Comparison of ENCODE assay signal across 8 cellular contexts in genomic region chr10:87734987-87735827, GRCh38.
DNase-seq lines count a peak whose midpoint lies in the region; ATAC-seq and TF ChIP-seq lines count a peak whose summit lies in the region.

No MANE protein-coding gene starts in this region.

- H3K4me3 ChIP-seq in SU-DHL-6 (ENCODE audit: insufficient read depth, low read length, poor library complexity, severe bottlenecking) (no peak overlapping the region), fibroblast of the aortic adventitia (ENCODE audit: low read depth, low read length) (no peak overlapping the region), neural cell (ENCODE audit: low read length) (no peak overlapping the region)

- H3K4me2 ChIP-seq in SU-DHL-6 (ENCODE audit: low read depth, low read length, poor library complexity, severe bottlenecking) = no peak overlapping the region
- no peak overlapping the region for H3K4me2 ChIP-seq in neural cell (ENCODE audit: low read length)

- H2AFZ ChIP-seq in SU-DHL-6 (ENCODE audit: low read depth, low read length, severe bottlenecking) = no peak overlapping the region
- H2AFZ ChIP-seq in neural cell (ENCODE audit: low read depth, low read length) = no peak overlapping the region

- H3K27ac ChIP-seq in SU-DHL-6 (ENCODE audit: low read depth, low read length) = no peak overlapping the region
- H3K27ac ChIP-seq in neural cell (ENCODE audit: low read length) = no peak overlapping the region

- ATAC-seq in HG03159 (IDR thresholded peaks at IDR 0.05; ENCODE audit: unreplicated experiment) = no peak

- H3K9me2 ChIP-seq in SU-DHL-6 (replicated peaks; ENCODE audit: insufficient read depth, low read length) = no peaks in the 10 kb centered on the region
- no peaks in the 10 kb centered on the region for H3K9me2 ChIP-seq in neural cell (ENCODE audit: insufficient read depth, low read length)

- TF ChIP-seq EP300 in Ishikawa (IDR thresholded peaks at IDR 0.05; ENCODE audit: borderline replicate concordance) (no peak), neural cell (conservative IDR thresholded peaks at IDR 0.05; ENCODE audit: poor library complexity, severe bottlenecking) (no peak)

- H3K36me3 ChIP-seq in SU-DHL-6 (ENCODE audit: low read length) (no peaks in the 10 kb centered on the region), neural cell (ENCODE audit: insufficient read depth, low read length) (no peaks in the 10 kb centered on the region)

- H4K20me1 ChIP-seq in SU-DHL-6 (ENCODE audit: low read depth, low read length) = no peaks in the 10 kb centered on the region
- H4K20me1 ChIP-seq in neural cell (ENCODE audit: insufficient read depth) = no peaks in the 10 kb centered on the region

- H3K27me3 ChIP-seq in SU-DHL-6 (ENCODE audit: low read length) (no peaks in the 10 kb centered on the region), neural cell (ENCODE audit: insufficient read depth, low read depth, low read length) (no peaks in the 10 kb centered on the region)

- TF ChIP-seq CTCF in SU-DHL-6 (IDR thresholded peaks at IDR 0.05; ENCODE audit: insufficient read depth, low read length, poor library complexity, severe bottlenecking) (peak; percentile 70), fibroblast of the aortic adventitia (IDR thresholded peaks at IDR 0.05; ENCODE audit: insufficient read depth, low read length) (peak; percentile 79), neural cell (IDR thresholded peaks at IDR 0.05; ENCODE audit: poor library complexity, severe bottlenecking) (peak; percentile 65)

- DNase-seq in NCI-H2171 treated with DMSO at 0.1 percent for 48 hours (lab: John Stamatoyannopoulos, UW) = peak; percentile 21
- DNase-seq in NCI-H2171 (lab: John Stamatoyannopoulos, UW) = no peak
- peak; percentile 72 for DNase-seq in fibroblast of the aortic adventitia (ENCODE audit: low read depth)
- DNase-seq in NCI-H128 (lab: John Stamatoyannopoulos, UW; ENCODE audit: unreplicated experiment) = no peak

- no peak overlapping the region for H3K9ac ChIP-seq in SU-DHL-6 (ENCODE audit: low read length)
- H3K9ac ChIP-seq in neural cell (ENCODE audit: low read length) = no peak overlapping the region

- no peaks in the 10 kb centered on the region for H3F3A ChIP-seq in SU-DHL-6 (ENCODE audit: insufficient read depth)
- H3F3A ChIP-seq in neural cell (ENCODE audit: insufficient read depth, low read length, poor library complexity, severe bottlenecking) = no peaks in the 10 kb centered on the region

- no peaks in the 10 kb centered on the region for H3K9me3 ChIP-seq in SU-DHL-6 (ENCODE audit: insufficient read depth, low read length)
- H3K9me3 ChIP-seq in neural cell (ENCODE audit: low read length) = no peaks in the 10 kb centered on the region

- H3K79me2 ChIP-seq in SU-DHL-6 (ENCODE audit: insufficient read depth, low read length) (no peaks in the 10 kb centered on the region), neural cell (replicated peaks; ENCODE audit: insufficient read depth, low read length) (no peaks in the 10 kb centered on the region)

- TF ChIP-seq RAD21 in Ishikawa (IDR thresholded peaks at IDR 0.05; ENCODE audit: low read depth) (peak; percentile 96), neural cell (conservative IDR thresholded peaks at IDR 0.05) (peak; percentile 63)

TF ChIP-seq in Ishikawa, 13 proteins besides CTCF, POLR2A, EP300 and RAD21:
- TF ChIP-seq CEBPB (IDR thresholded peaks at IDR 0.05) (no peak), MAX (IDR thresholded peaks at IDR 0.05) (no peak), YY1 (IDR thresholded peaks at IDR 0.05; ENCODE audit: low read depth) (0 out of 2 replicates have a peak, but pooled peaks have one; percentile 16), ZBTB7A (IDR thresholded peaks at IDR 0.05; ENCODE audit: low read depth) (no peak), NFIC (IDR thresholded peaks at IDR 0.05) (peak; percentile 92), TCF12 (IDR thresholded peaks at IDR 0.05; ENCODE audit: low read depth) (peak; percentile 39; the same call in 1 of the 2 replicates)

TF ChIP-seq in neural cell, 6 proteins besides CTCF, POLR2A, EP300 and RAD21:
- TF ChIP-seq SMC3 (conservative IDR thresholded peaks at IDR 0.05; ENCODE audit: poor library complexity) (peak; percentile 61), TAF1 (IDR thresholded peaks at IDR 0.05; ENCODE audit: low read depth) (no peak), EZH2 (IDR thresholded peaks at IDR 0.05; ENCODE audit: borderline replicate concordance, insufficient read depth, low read length, poor library complexity, severe bottlenecking) (no peak), MXI1 (conservative IDR thresholded peaks at IDR 0.05; ENCODE audit: poor library complexity, severe bottlenecking) (no peak), REST (IDR thresholded peaks at IDR 0.05; ENCODE audit: borderline replicate concordance) (no peak), POLR2AphosphoS5 (IDR thresholded peaks at IDR 0.05) (no peak)

Comparison
In these comparisons a context has a peak if more than half of its experiments do, and no peak if none do; other contexts are left out.
1. DNase-seq: peak in NCI-H2171 treated with DMSO at 0.1 percent for 48 hours (single experiment) and fibroblast of the aortic adventitia (single experiment); none in NCI-H2171 (single experiment) and NCI-H128 (single experiment).
2. Peak in every context shown above with its lines, with median percentiles within 50 percentile points of each other: CTCF ChIP-seq.